In the genomic region with DNA sequence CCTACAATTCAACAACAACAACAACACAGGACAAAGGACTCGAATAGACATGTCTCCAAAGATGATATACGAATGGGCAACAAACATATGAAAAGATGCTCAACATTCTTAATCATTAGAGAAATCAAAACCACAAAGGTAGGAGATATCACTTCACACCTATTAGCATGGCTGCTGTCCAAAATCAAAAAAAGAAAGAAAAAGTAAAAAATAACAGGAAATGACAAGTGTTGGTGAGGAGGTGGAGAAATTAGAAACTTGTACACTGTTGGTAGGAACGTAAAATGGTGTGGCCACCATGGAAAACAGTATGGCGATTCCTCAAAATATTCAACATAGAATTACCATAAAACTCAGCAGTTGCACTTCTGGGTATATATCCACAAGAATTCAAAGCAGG, we compare ENCODE assay signal across 17 cellular contexts.
"Had no signal": no experiment of that assay in that cellular context is flagged by ENCODE, and none has a peak within 500 bp of the region (broad histone marks: within the 10 kb centered on the region; RNA-seq: fewer than 3 reads in every experiment).

No MANE protein-coding gene starts in this region.

- H3K27ac Mint-ChIP-seq: mesothelial cell of epicardium, neural progenitor cell had no signal

- H3K36me3 Mint-ChIP-seq: mesothelial cell of epicardium, neural progenitor cell had no signal

- H3K36me3 ChIP-seq: breast epithelium, gastroesophageal sphincter, heart right ventricle, lower lobe of right lung, neural progenitor cell, pancreas, thoracic aorta, upper lobe of right lung had no signal

- H3K27ac ChIP-seq: breast epithelium, dorsolateral prefrontal cortex, gastroesophageal sphincter, heart right ventricle, lower lobe of right lung, neural progenitor cell, pancreas, thoracic aorta, upper lobe of right lung had no signal

- H3K4me3 Mint-ChIP-seq: mesothelial cell of epicardium, neural progenitor cell had no signal

- H3K4me2 ChIP-seq: neural progenitor cell had no signal

- H3K9me3 ChIP-seq: breast epithelium, gastroesophageal sphincter, heart right ventricle, lower lobe of right lung, pancreas, thoracic aorta, upper lobe of right lung had no signal

- H3K9me3 Mint-ChIP-seq: neural progenitor cell had no signal

- H3K9ac ChIP-seq: neural progenitor cell had no signal

- FAIRE-seq: pancreas had no signal

- H3K4me3 ChIP-seq: breast epithelium, dorsolateral prefrontal cortex, gastroesophageal sphincter, heart right ventricle, lower lobe of right lung, neural progenitor cell, pancreas, thoracic aorta, upper lobe of right lung had no signal

- H2AFZ ChIP-seq: neural progenitor cell had no signal

- H3K27me3 ChIP-seq: breast epithelium, dorsolateral prefrontal cortex, gastroesophageal sphincter, heart right ventricle, neural progenitor cell, pancreas, upper lobe of right lung had no signal

- ATAC-seq: gastroesophageal sphincter, heart right ventricle, left colon, lower lobe of right lung, pancreas, upper lobe of right lung had no signal

- H3K4me1 ChIP-seq: breast epithelium, gastroesophageal sphincter, neural progenitor cell, pancreas had no signal

- DNase-seq: activated CD4-positive, alpha-beta T cell treated with anti-CD3 and anti-CD28 coated beads, Interleukin-2, amount 50 U/mL, for 48 hours; activated naive CD4-positive, alpha-beta T cell treated with anti-CD3 and anti-CD28 coated beads, Interleukin-2, amount 50 U/mL, for 16 hours; aorta; dorsolateral prefrontal cortex; erythroblast; heart right ventricle; left colon; lower lobe of right lung; pancreas; SW 1271; T-helper 9 cell; upper lobe of right lung had no signal
